ENCODE assay signal across 11 cellular contexts in genomic region chr12:94689002-94689645, GRCh38. TPM values are rescaled to one million over a fixed set of nuclear protein-coding genes. Genes with fewer than 3 reads are reported as not detected.
A peak's percentile ranks its signal among the peaks of the same experiment; 100 is the strongest.
DNase-seq lines count a peak whose midpoint lies in the region; ATAC-seq, FAIRE-seq and TF ChIP-seq lines count a peak whose summit lies in the region.
"Had no signal": no experiment of that assay in that cellular context is flagged by ENCODE, and none has a peak within 500 bp of the region (broad histone marks: within the 10 kb centered on the region; RNA-seq: fewer than 3 reads in every experiment).

No MANE protein-coding gene starts in this region.

- H3K27ac ChIP-seq in heart left ventricle (peak overlapping the region in 3 of 12 donors; percentile 1 to 44 (median 20)), ascending aorta (peak overlapping the region; percentile 50 to 62), HepG2 (ENCODE audit: extremely low read length, insufficient read depth, low read length) (no peak overlapping the region), aorta (ENCODE audit: low read depth in 1 of 2, low read length in 2 of 2) (peak overlapping the region in 1 of 2 donors; percentile 48)
- H3K27ac ChIP-seq: RWPE1 had no signal

- H3K79me2 ChIP-seq in HepG2 (ENCODE audit: insufficient read depth, low read length) = no peaks in the 10 kb centered on the region

- WGBS in heart left ventricle, 4 donors = 69 to 73% (median 71%) methylated on average over 7 of the region's 7 CpGs
- 35% methylated on average over 7 of the region's 7 CpGs for WGBS in HepG2 (ENCODE audit: low lambda C conversion rate)
- WGBS in aorta, 2 donors = 32 to 60% methylated on average over 7 of the region's 7 CpGs

- CTCF ChIA-PET in HepG2 (lab: Yijun Ruan, JAX; ENCODE audit: low intra/inter-chr PET ratio, low total read pairs) = no interaction called here

- in situ Hi-C loops in HepG2 (cut with HindIII; ENCODE audit: extremely low pct_ligation_motif_present, low pct_unique_long_range_greater_than_20kb) = no loop called here

- peaks cover 0 to 24% (median 6%) of the 10 kb centered on the region in 12 donors for H3K4me1 ChIP-seq in heart left ventricle
- peaks cover 0 to 9% of the 10 kb centered on the region in 2 donors for H3K4me1 ChIP-seq in ascending aorta
- H3K4me1 ChIP-seq in HepG2 (ENCODE audit: insufficient read depth, low read length) = peaks cover 13% of the 10 kb centered on the region
- H3K4me1 ChIP-seq in aorta (ENCODE audit: control insufficient read depth in 1 of 2, insufficient read depth in 2 of 2, low read length in 2 of 2) = no peaks in the 10 kb centered on the region

- H3K27me3 ChIP-seq in heart left ventricle (no peaks in the 10 kb centered on the region), ascending aorta (no peaks in the 10 kb centered on the region), HepG2 (ENCODE audit: control insufficient read depth in 1 of 2, insufficient read depth in 2 of 2, low read length in 2 of 2) (peaks cover 1 to 21% of the 10 kb centered on the region in 2 experiments; a peak in 3 of 5 replicates), aorta (ENCODE audit: control insufficient read depth in 1 of 2, insufficient read depth in 2 of 2, low read length in 1 of 2) (no peaks in the 10 kb centered on the region)
- H3K27me3 ChIP-seq: upper lobe of left lung had no signal

- H2AFZ ChIP-seq in HepG2 (ENCODE audit: low read length) = no peak overlapping the region

- TF ChIP-seq POLR2A in heart left ventricle (IDR thresholded peaks at IDR 0.05) = no peak
- no peak for TF ChIP-seq POLR2A in HepG2 (IDR thresholded peaks at IDR 0.05; ENCODE audit: insufficient read depth in 1 of 2, low read depth in 2 of 2, low read length in 2 of 2)

- TF ChIP-seq CTCF in heart left ventricle (IDR thresholded peaks at IDR 0.05) (no peak), ascending aorta (IDR thresholded peaks at IDR 0.05) (no peak), HepG2 (CRISPR knock-in tag; IDR thresholded peaks at IDR 0.05) (no peak)

- H3K4me2 ChIP-seq in HepG2 (ENCODE audit: low read depth, low read length) = no peak overlapping the region

- intact Hi-C loops in heart left ventricle (cut with DNase I) = no loop called here
- intact Hi-C loops in cardiac septum (cut with DNase I) = no loop called here
- intact Hi-C loops in ascending aorta (cut with DNase I) = no loop called here
- intact Hi-C loops in HepG2 (cut with micrococcal nuclease; ENCODE audit: unreplicated experiment) = no loop called here
- intact Hi-C loops in aorta (cut with DNase I) = no loop called here
- intact Hi-C loops in posterior vena cava (cut with DNase I) = no loop called here

- BruUV-seq in HepG2 (replicated peaks; lab: Mats Ljungman, UMichigan) = no TSS peak

- DNase-seq in heart left ventricle = no peak
- no peak for DNase-seq in cardiac septum (ENCODE audit: low spot score)
- DNase-seq in ascending aorta (ENCODE audit: low spot score in 2 of 2) = no peak
- DNase-seq in HepG2 (ENCODE audit: low spot score) = no peak
- DNase-seq in aorta = no peak
- DNase-seq in posterior vena cava (ENCODE audit: low spot score) = no peak
- no peak for DNase-seq in central memory CD4-positive, alpha-beta T cell
- DNase-seq: activated CD4-positive, alpha-beta memory T cell treated with anti-CD3 and anti-CD28 coated beads for 36 hours; upper lobe of left lung had no signal

- H3K9ac ChIP-seq in HepG2 (ENCODE audit: insufficient read depth, low read depth, low read length) = no peak overlapping the region

- H3K9me3 ChIP-seq in heart left ventricle = no peaks in the 10 kb centered on the region
- no peaks in the 10 kb centered on the region for H3K9me3 ChIP-seq in ascending aorta
- H3K9me3 ChIP-seq in HepG2 (ENCODE audit: low read length) = no peaks in the 10 kb centered on the region
- no peaks in the 10 kb centered on the region for H3K9me3 ChIP-seq in aorta (ENCODE audit: control insufficient read depth, low read length)
- H3K9me3 ChIP-seq: upper lobe of left lung had no signal

- ATAC-seq in heart left ventricle = peak in 1 of 4 donors; percentile 64
- ATAC-seq in HepG2 = no peak; the same call in 2 of the 3 replicates
- ATAC-seq in aorta (ENCODE audit: low FRiP score) = peak; percentile 58
- ATAC-seq in HG02678 (IDR thresholded peaks at IDR 0.05; ENCODE audit: unreplicated experiment) = no peak

- H4K20me1 ChIP-seq in HepG2 (ENCODE audit: insufficient read depth, low read length) = no peaks in the 10 kb centered on the region

- H3K4me3 ChIP-seq in heart left ventricle (peak overlapping the region in 7 of 12 donors; percentile 18 to 45 (median 23)), ascending aorta (peak overlapping the region in 1 of 2 donors; percentile 50), HepG2 (replicated peaks in 1 of 3; ENCODE audit: insufficient read depth in 1 of 3, low read depth in 2 of 3, low read length in 3 of 3) (no peak overlapping the region), aorta (ENCODE audit: low read length in 2 of 2) (peak overlapping the region in 1 of 2 donors; percentile 19)

- no peaks in the 10 kb centered on the region for H3K36me3 ChIP-seq in heart left ventricle
- H3K36me3 ChIP-seq in ascending aorta = no peaks in the 10 kb centered on the region
- H3K36me3 ChIP-seq in HepG2 (replicated peaks in 1 of 2; ENCODE audit: control insufficient read depth in 1 of 2, insufficient read depth in 2 of 2, low read length in 2 of 2) = no peaks in the 10 kb centered on the region
- H3K36me3 ChIP-seq in aorta (ENCODE audit: control insufficient read depth in 1 of 2, insufficient read depth in 2 of 2, low read length in 1 of 2) = no peaks in the 10 kb centered on the region
- H3K36me3 ChIP-seq: upper lobe of left lung had no signal

- POLR2A ChIA-PET in HepG2 (lab: Yijun Ruan, JAX) = no interaction called here

- FAIRE-seq in HepG2 (lab: Jason Lieb, UNC) = no peak

- no peak for TF ChIP-seq RAD21 in HepG2 (CRISPR knock-in tag; IDR thresholded peaks at IDR 0.05)

- no peak for TF ChIP-seq EP300 in HepG2 (IDR thresholded peaks at IDR 0.05; ENCODE audit: low read depth in 2 of 2, low read length in 2 of 2)
- TF ChIP-seq EP300 in HepG2 (CRISPR knock-in tag; IDR thresholded peaks at IDR 0.05; ENCODE audit: borderline replicate concordance) = no peak

TF ChIP-seq in HepG2, 621 proteins besides CTCF, POLR2A, EP300 and RAD21:
- TF ChIP-seq NFE2L2 (IDR thresholded peaks at IDR 0.05; ENCODE audit: low read length) (0 out of 2 replicates have a peak, but pooled peaks have one; percentile 12), ZNF543 (CRISPR knock-in tag; IDR thresholded peaks at IDR 0.05) (no peak)
TF ChIP-seq in HepG2: peak in this region for 1.

RNA-seq across cellular contexts. Expression of gene TMCC3, which starts 38.8 kb away (rescaled TPM):
- total RNA-seq in heart left ventricle (1 to 10 TPM; 1.1 to 8.2 (median 2.9) TPM), cardiac septum (2.3 TPM), ascending aorta (11.0 TPM), HepG2 (2016; rRNA removed; fragmentation: Illumina TruSeq; extraction: Trizol) (not detected in 2 replicates), aorta (10 to 100 TPM; 15.5 to 16.8 TPM), posterior vena cava (10 to 100 TPM; 10.3 to 21.2 TPM)
- polyA plus RNA-seq in heart left ventricle (1 to 10 TPM in 1 of 2 donors, under 1 TPM in 1; 0.69 to 4.0 TPM), HepG2 (2011; rRNA removed) (not detected in 2 replicates), aorta (1 to 10 TPM in 1 of 2 donors, under 1 TPM in 1; 0.74 to 9.5 TPM)
- total RNA-seq in HepG2 (2016; cell fraction: cytosol; rRNA removed; fragmentation: Illumina TruSeq; extraction: Trizol; ENCODE audit: low read depth) = not detected in 2 replicates
- total RNA-seq in HepG2 (2016; cell fraction: insoluble cytoplasmic fraction; rRNA removed; fragmentation: Illumina TruSeq; extraction: Trizol) = not detected in 2 replicates
- not detected in 2 replicates for total RNA-seq in HepG2 (2016; cell fraction: membrane; rRNA removed; fragmentation: Illumina TruSeq; extraction: Trizol)
- not detected in 2 replicates for total RNA-seq in HepG2 (2016; cell fraction: nucleus; rRNA removed; fragmentation: Illumina TruSeq; extraction: Trizol)
- 0.01 TPM in 1 of 2 replicates, not detected in the other for polyA plus RNA-seq in HepG2 (2011; cell fraction: cytosol; rRNA removed)
- not detected in 2 replicates for polyA plus RNA-seq in HepG2 (2011; cell fraction: nucleus; rRNA removed)
- polyA plus RNA-seq in HepG2 (2012) = not detected in 2 replicates
- polyA plus RNA-seq in HepG2 (2016; cell fraction: cytosol; fragmentation: Illumina TruSeq; extraction: Trizol; ENCODE audit: low read depth) = not detected in 2 replicates
- not detected in 2 replicates for polyA plus RNA-seq in HepG2 (2016; cell fraction: insoluble cytoplasmic fraction; fragmentation: Illumina TruSeq; extraction: Trizol; ENCODE audit: low read depth)
- not detected in 2 replicates for polyA plus RNA-seq in HepG2 (2016; cell fraction: membrane; fragmentation: Illumina TruSeq; extraction: Trizol; ENCODE audit: low read depth)
- not detected in 2 replicates for polyA plus RNA-seq in HepG2 (2016; cell fraction: nucleus; fragmentation: Illumina TruSeq; extraction: Trizol; ENCODE audit: insufficient read depth, low read depth)
- polyA minus RNA-seq in HepG2 (2011; rRNA and poly(A)+ RNA removed; ENCODE audit: low replicate concordance) = 0.23 TPM in 1 of 2 replicates, not detected in the other
- polyA minus RNA-seq in HepG2 (2011; cell fraction: cytosol; rRNA and poly(A)+ RNA removed) = not detected in 2 replicates
- polyA minus RNA-seq in HepG2 (2011; cell fraction: nucleus; rRNA and poly(A)+ RNA removed) = not detected in 2 replicates

Comparison
In these comparisons a context has a peak if more than half of its experiments do, and no peak if none do; other contexts are left out.
1. H3K4me3 ChIP-seq: peak in heart left ventricle (7 of 12); none in HepG2 (0 of 3).